8 cellular contexts compared by ENCODE assay signal in the genomic region with DNA sequence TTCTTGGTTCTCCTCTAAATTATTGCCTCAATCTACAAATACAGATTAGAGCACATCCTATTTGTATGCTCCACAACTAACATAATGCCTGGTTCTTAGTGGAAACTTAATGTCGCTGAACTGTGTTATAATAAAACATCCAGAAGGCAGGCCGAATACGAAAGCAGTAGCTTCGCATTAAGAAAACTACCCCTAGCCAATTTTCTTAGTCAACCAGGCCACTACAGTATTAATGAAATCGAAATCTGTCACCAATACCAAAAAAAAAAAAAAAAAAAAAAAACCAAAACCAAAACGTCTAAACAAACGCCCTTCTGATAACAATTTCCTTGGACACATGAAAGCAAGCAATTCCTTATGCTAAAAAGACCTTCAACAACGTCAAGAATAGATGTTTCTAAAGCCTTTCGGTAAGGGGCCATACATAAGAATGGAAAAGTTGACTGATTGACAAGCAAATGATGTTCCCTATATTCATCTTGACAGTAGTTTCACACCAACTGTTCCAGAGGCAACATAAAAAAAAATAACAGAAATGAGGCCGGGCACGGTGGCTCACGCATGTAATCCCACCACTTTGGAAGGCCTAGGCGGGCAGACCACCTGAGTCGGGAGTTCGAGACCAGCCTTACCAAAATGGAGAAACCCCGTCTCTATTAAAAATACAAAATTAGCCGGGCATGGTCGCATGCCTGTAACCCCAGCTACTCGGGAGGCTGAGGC. TPM values are rescaled to one million over a fixed set of nuclear protein-coding genes. Genes with fewer than 3 reads are reported as not detected.
DNase-seq lines count a peak whose midpoint lies in the region; ATAC-seq and TF ChIP-seq lines count a peak whose summit lies in the region.

No MANE protein-coding gene starts in this region.

- H3K79me2 ChIP-seq in PC-9 (ENCODE audit: low read depth) = peaks cover 57% of the 10 kb centered on the region

- H3K9me3 Mint-ChIP-seq in natural killer cell treated with Interleukin-12 subunit alpha and Interleukin-12 subunit beta and Interleukin-15 and Interleukin-18, amount 100 ng/mL, for 72 hours = no peaks in the 10 kb centered on the region

- H3K4me3 ChIP-seq in PC-9 (peak overlapping the region; percentile 65), duodenal mucosa (ENCODE audit: low read depth in 1 of 2, low read length in 2 of 2) (peak overlapping the region; percentile 84 to 92)

- peaks cover 23% of the 10 kb centered on the region for H3K4me1 ChIP-seq in PC-9 (replicated peaks; ENCODE audit: insufficient read depth)
- peaks cover 4 to 19% of the 10 kb centered on the region in 2 donors for H3K4me1 ChIP-seq in duodenal mucosa (ENCODE audit: control insufficient read depth in 1 of 2, insufficient read depth in 2 of 2, low read length in 2 of 2)

- no peaks in the 10 kb centered on the region for H3K9me2 ChIP-seq in PC-9 (ENCODE audit: insufficient read depth)

- H3K36me3 ChIP-seq in PC-9 (ENCODE audit: low read depth) (no peaks in the 10 kb centered on the region), duodenal mucosa (ENCODE audit: control insufficient read depth in 1 of 2, insufficient read depth in 2 of 2, low read length in 2 of 2) (no peaks in the 10 kb centered on the region)

- no peaks in the 10 kb centered on the region for H3K27me3 Mint-ChIP-seq in natural killer cell treated with Interleukin-12 subunit alpha and Interleukin-12 subunit beta and Interleukin-15 and Interleukin-18, amount 100 ng/mL, for 72 hours

- peaks cover 28 to 40% of the 10 kb centered on the region in 2 donors for H3K4me1 Mint-ChIP-seq in natural killer cell treated with Interleukin-12 subunit alpha and Interleukin-12 subunit beta and Interleukin-15 and Interleukin-18, amount 100 ng/mL, for 72 hours (ENCODE audit: low read depth in 2 of 2)

- CTCF ChIA-PET in PC-9 (lab: Charles Lee) = interaction anchor here (0.6 kb wide), 1 partner anchor 812 kb away, joined by 6 read pairs; no protein-coding TSS in a partner anchor

- no peak for ATAC-seq in natural killer cell treated with Interleukin-12 subunit alpha and Interleukin-12 subunit beta and Interleukin-15 and Interleukin-18, amount 100 ng/mL, for 72 hours
- ATAC-seq in GM21717 (IDR thresholded peaks at IDR 0.05; ENCODE audit: unreplicated experiment) = no peak
- ATAC-seq in GM18870 (IDR thresholded peaks at IDR 0.05; ENCODE audit: unreplicated experiment) = no peak
- ATAC-seq in GM21515 (IDR thresholded peaks at IDR 0.05; ENCODE audit: unreplicated experiment) = no peak

- BruUV-seq in PC-9 (replicated peaks; lab: Mats Ljungman, UMichigan) = no TSS peak

- peak overlapping the region; percentile 91 for H3K27ac ChIP-seq in PC-9
- peak overlapping the region; percentile 98 for H3K27ac ChIP-seq in duodenal mucosa (ENCODE audit: low read depth, low read length)

- no peaks in the 10 kb centered on the region for H3K27me3 ChIP-seq in PC-9 (ENCODE audit: insufficient read depth, low read depth)
- H3K27me3 ChIP-seq in duodenal mucosa (ENCODE audit: control insufficient read depth in 1 of 2, insufficient read depth in 2 of 2, low read length in 2 of 2) = no peaks in the 10 kb centered on the region

- TF ChIP-seq CTCF in PC-9 (conservative IDR thresholded peaks at IDR 0.05) = no peak

- peak overlapping the region; percentile 75 to 90 for H3K9ac ChIP-seq in duodenal mucosa (ENCODE audit: low read depth in 1 of 2, low read length in 2 of 2)

- H3K4me3 Mint-ChIP-seq in natural killer cell treated with Interleukin-12 subunit alpha and Interleukin-12 subunit beta and Interleukin-15 and Interleukin-18, amount 100 ng/mL, for 72 hours = peak overlapping the region; percentile 87

- no peaks in the 10 kb centered on the region for H3K36me3 Mint-ChIP-seq in natural killer cell treated with Interleukin-12 subunit alpha and Interleukin-12 subunit beta and Interleukin-15 and Interleukin-18, amount 100 ng/mL, for 72 hours

- POLR2A ChIA-PET in PC-9 (lab: Charles Lee; ENCODE audit: unreplicated experiment) = no interaction called here

- intact Hi-C loops in PC-9 (cut with micrococcal nuclease; ENCODE audit: unreplicated experiment) = loop anchor here (2.0 kb wide), 2 partner anchors 95 to 135 kb away; a partner anchor contains a TSS

- DNase-seq in ELR (ENCODE audit: low read depth) = peak; percentile 15
- DNase-seq in PC-9 = no peak
- DNase-seq in natural killer cell treated with Interleukin-12 subunit alpha and Interleukin-12 subunit beta and Interleukin-15 and Interleukin-18, amount 100 ng/mL, for 72 hours (ENCODE audit: low spot score) = no peak
- no peak for DNase-seq in NK-92 (lab: John Stamatoyannopoulos, UW; ENCODE audit: unreplicated experiment)

- H2AFZ ChIP-seq in PC-9 = peak overlapping the region; percentile 83; the same call in 1 of the 2 replicates

- peaks cover 28% of the 10 kb centered on the region for H3F3A ChIP-seq in PC-9 (ENCODE audit: insufficient read depth, low read depth)

- no peaks in the 10 kb centered on the region; the same call in 1 of the 2 replicates for H4K20me1 ChIP-seq in PC-9 (ENCODE audit: insufficient read depth)

- peak overlapping the region; percentile 95 to 98 for H3K27ac Mint-ChIP-seq in natural killer cell treated with Interleukin-12 subunit alpha and Interleukin-12 subunit beta and Interleukin-15 and Interleukin-18, amount 100 ng/mL, for 72 hours

- peak overlapping the region; percentile 89 for H3K4me2 ChIP-seq in PC-9

- H3K9me3 ChIP-seq in PC-9 (ENCODE audit: insufficient read depth, low read depth) = no peaks in the 10 kb centered on the region
- H3K9me3 ChIP-seq in duodenal mucosa (ENCODE audit: control insufficient read depth in 1 of 2, low read length in 2 of 2) = no peaks in the 10 kb centered on the region

RNA-seq across cellular contexts. Expression of a gene that starts 1.3 kb away (rescaled TPM):
- 23.6 and 28.2 TPM in 2 replicates for total RNA-seq in PC-9 (2021)
- 10 to 100 TPM; 19.2 to 28.6 TPM for total RNA-seq in natural killer cell treated with Interleukin-12 subunit alpha and Interleukin-12 subunit beta and Interleukin-15 and Interleukin-18, amount 100 ng/mL, for 72 hours
